ENCODE assay signal across 7 cellular contexts in genomic region chr1:169653873-169654272, GRCh38. TPM values are rescaled to one million over a fixed set of nuclear protein-coding genes. Genes with fewer than 3 reads are reported as not detected.
"Had no signal": no experiment of that assay in that cellular context is flagged by ENCODE, and none has a peak within 500 bp of the region (broad histone marks: within the 10 kb centered on the region; RNA-seq: fewer than 3 reads in every experiment).

No MANE protein-coding gene starts in this region.

- H3K27ac ChIP-seq: GM23248 had no signal

- H2AFZ ChIP-seq: GM23248 had no signal

- H3K27ac Mint-ChIP-seq: H9 had no signal

- H3K9me3 Mint-ChIP-seq: H9 had no signal

- H3K27me3 Mint-ChIP-seq: IgD-negative memory B cell had no signal

- H3K9ac ChIP-seq: GM23248 had no signal

- H3K4me3 Mint-ChIP-seq: H9 had no signal

- DNase-seq: GM23248, GOT3, H9, HCEC 1CT had no signal

- H3K4me3 ChIP-seq: GM23248 had no signal

- FAIRE-seq: HTR-8/SVneo had no signal

RNA-seq across cellular contexts. Expression of gene SELP, which starts 23.9 kb away (rescaled TPM):
- total RNA-seq: GM23248, H9, HT-29 had no signal
- polyA plus RNA-seq: GM23248 had no signal

RNA-seq across cellular contexts. Expression of gene SELL, which starts 57.5 kb away (rescaled TPM):
- total RNA-seq: GM23248, H9, HT-29 had no signal
- polyA plus RNA-seq: GM23248 had no signal
